Comparison of ENCODE assay signal across 8 cellular contexts in the genomic region with DNA sequence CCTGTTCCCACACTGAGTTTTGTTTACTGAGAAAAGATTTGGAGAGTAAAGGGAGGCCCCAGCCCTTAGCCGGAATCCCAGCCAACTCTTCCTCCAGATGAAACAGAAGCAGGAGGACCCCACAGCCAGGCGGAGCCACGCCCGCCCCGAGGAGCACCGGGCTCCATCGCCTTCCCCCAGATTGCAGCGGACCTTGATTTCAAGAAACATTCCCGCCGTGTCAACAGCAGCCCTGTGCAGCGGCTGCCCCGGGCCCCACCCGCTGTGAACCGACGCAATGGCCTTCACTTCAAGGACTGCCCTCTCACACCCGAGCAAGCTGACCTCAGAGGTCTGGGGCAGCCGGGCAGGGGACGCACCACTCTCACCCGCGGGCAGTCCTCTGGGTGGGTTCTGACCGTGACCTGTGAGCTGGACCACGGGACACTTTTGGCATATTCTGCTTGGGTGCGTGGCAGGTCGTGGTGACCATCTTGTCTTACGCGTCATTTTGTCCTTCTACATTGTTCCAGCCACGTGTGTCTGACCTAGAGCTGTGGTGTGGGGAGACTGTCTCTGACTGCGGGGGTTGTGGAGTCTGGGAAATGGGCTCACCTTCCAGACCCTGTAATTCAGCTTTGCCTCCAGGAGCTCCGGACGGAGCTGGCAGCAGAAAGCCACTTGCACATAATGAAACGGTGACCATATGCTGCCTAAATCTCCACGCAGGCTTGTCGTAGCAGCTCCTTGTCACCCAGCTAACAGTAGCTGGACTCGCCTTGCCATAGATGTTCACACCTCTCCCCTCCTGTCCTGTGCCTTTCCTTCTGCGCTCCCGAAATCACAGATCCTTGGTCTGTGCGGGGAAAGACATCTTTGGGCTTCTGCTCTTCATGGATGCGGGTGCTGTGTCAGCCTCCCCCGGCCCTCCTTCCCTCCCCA. TPM values are rescaled to one million over a fixed set of nuclear protein-coding genes. Genes with fewer than 3 reads are reported as not detected.
A peak's percentile ranks its signal among the peaks of the same experiment; 100 is the strongest.
DNase-seq lines count a peak whose midpoint lies in the region; ATAC-seq and TF ChIP-seq lines count a peak whose summit lies in the region.

No MANE protein-coding gene starts in this region.

- H3K4me3 ChIP-seq in adrenal gland (peak overlapping the region in 2 of 4 donors; percentile 27 to 51), kidney epithelial cell (ENCODE audit: low read depth, low read length) (peak overlapping the region; percentile 35), testis (peak overlapping the region; percentile 41 to 44), Karpas-422 (ENCODE audit: low read length) (no peak overlapping the region)

- 47 to 55% (median 51%) methylated on average over 31 to 39 of the region's 39 CpGs for WGBS in adrenal gland, 4 donors
- WGBS in testis, 2 donors = 28 to 31% methylated on average over 23 to 39 of the region's 39 CpGs

- H3K36me3 Mint-ChIP-seq in T-helper 2 cell treated with Interferon-gamma antibody and Interleukin-4, amounts not matched to agents 5 μg/mL and 100 μg/mL, for 36 hours (ENCODE audit: low read depth) = peaks cover 2% of the 10 kb centered on the region

- no peaks in the 10 kb centered on the region for H4K20me1 ChIP-seq in Karpas-422 (ENCODE audit: insufficient read depth, low read depth, low read length)

- no peak for DNase-seq in T-helper 2 cell treated with Interferon-gamma antibody and Interleukin-4, amounts not matched to agents 5 μg/mL and 100 μg/mL, for 36 hours (ENCODE audit: low spot score)
- DNase-seq in T-helper 2 cell (no peak), adrenal gland (peak in 6 of 7 donors; percentile 42 to 63 (median 48)), kidney epithelial cell (ENCODE audit: low read depth) (no peak), testis (peak; percentile 45), Karpas-422 (no peak)

- no peaks in the 10 kb centered on the region for H3K27me3 Mint-ChIP-seq in T-helper 2 cell treated with Interferon-gamma antibody and Interleukin-4, amounts not matched to agents 5 μg/mL and 100 μg/mL, for 36 hours (ENCODE audit: low read depth)

- peaks cover 0 to 10% of the 10 kb centered on the region in 2 donors for H3K4me1 ChIP-seq in adrenal gland (replicated peaks in 1 of 2)
- H3K4me1 ChIP-seq in testis = peaks cover 11% of the 10 kb centered on the region
- peaks cover 51% of the 10 kb centered on the region for H3K4me1 ChIP-seq in Karpas-422 (ENCODE audit: low read length)

- H3K4me2 ChIP-seq in Karpas-422 (ENCODE audit: low read depth, low read length, poor library complexity, severe bottlenecking) = no peak overlapping the region

- no peak for ATAC-seq in HG02885 (IDR thresholded peaks at IDR 0.05; ENCODE audit: poor library complexity, unreplicated experiment)
- no peak for ATAC-seq in activated CD4-positive, CD25-positive, alpha-beta regulatory T cell treated with anti-CD3 and anti-CD28 coated beads, Interleukin-2, amount 50 U/mL, for 24 hours

- peak overlapping the region; percentile 73 for H3K27ac Mint-ChIP-seq in T-helper 2 cell treated with Interferon-gamma antibody and Interleukin-4, amounts not matched to agents 5 μg/mL and 100 μg/mL, for 36 hours

- H3K27ac ChIP-seq in adrenal gland (peak overlapping the region in 3 of 5 donors; percentile 35 to 71 (median 57)), testis (peak overlapping the region; percentile 36 to 72), Karpas-422 (ENCODE audit: low read length) (no peak overlapping the region)

- TF ChIP-seq CTCF in adrenal gland (IDR thresholded peaks at IDR 0.05) (no peak), kidney epithelial cell (IDR thresholded peaks at IDR 0.05; ENCODE audit: insufficient read depth, low read length, poor library complexity, severe bottlenecking) (no peak), testis (IDR thresholded peaks at IDR 0.05) (no peak)

- no peaks in the 10 kb centered on the region for H3K79me2 ChIP-seq in Karpas-422 (ENCODE audit: low read length)

- H3K27me3 ChIP-seq in adrenal gland (no peaks in the 10 kb centered on the region), kidney epithelial cell (ENCODE audit: control insufficient read depth, insufficient read depth, low read length) (peaks cover 6% of the 10 kb centered on the region), testis (no peaks in the 10 kb centered on the region), Karpas-422 (ENCODE audit: low read length) (no peaks in the 10 kb centered on the region)

- H3K9me3 ChIP-seq in adrenal gland (replicated peaks in 1 of 3) (no peaks in the 10 kb centered on the region), testis (no peaks in the 10 kb centered on the region), Karpas-422 (ENCODE audit: low read length) (no peaks in the 10 kb centered on the region)

- H3K4me1 Mint-ChIP-seq in T-helper 2 cell treated with Interferon-gamma antibody and Interleukin-4, amounts not matched to agents 5 μg/mL and 100 μg/mL, for 36 hours (ENCODE audit: low read depth) = peaks cover 35% of the 10 kb centered on the region

- H3K9me3 Mint-ChIP-seq in T-helper 2 cell treated with Interferon-gamma antibody and Interleukin-4, amounts not matched to agents 5 μg/mL and 100 μg/mL, for 36 hours = no peaks in the 10 kb centered on the region

- no peaks in the 10 kb centered on the region for H3K9me2 ChIP-seq in Karpas-422 (replicated peaks; ENCODE audit: insufficient read depth, low read length)

- H2AFZ ChIP-seq in Karpas-422 (ENCODE audit: low read length) = no peak overlapping the region

- H3K36me3 ChIP-seq in adrenal gland (replicated peaks in 1 of 2) (no peaks in the 10 kb centered on the region), kidney epithelial cell (ENCODE audit: control insufficient read depth, insufficient read depth, low read length) (no peaks in the 10 kb centered on the region), testis (ENCODE audit: low read depth, missing control alignments) (no peaks in the 10 kb centered on the region), Karpas-422 (ENCODE audit: insufficient read depth, low read length) (no peaks in the 10 kb centered on the region)

- TF ChIP-seq POLR2A in adrenal gland (IDR thresholded peaks at IDR 0.05) = no peak
- no peak for TF ChIP-seq POLR2A in testis (IDR thresholded peaks at IDR 0.05)

- H3K9ac ChIP-seq in Karpas-422 (ENCODE audit: low read length) = no peak overlapping the region

- H3K4me3 Mint-ChIP-seq in T-helper 2 cell treated with Interferon-gamma antibody and Interleukin-4, amounts not matched to agents 5 μg/mL and 100 μg/mL, for 36 hours = peak overlapping the region; percentile 78

- intact Hi-C loops in adrenal gland (cut with DNase I) = loop anchor here (5.0 to 10.0 kb wide), 2 partner anchors 199 to 202 kb away; no protein-coding TSS in a partner anchor
- intact Hi-C loops in testis (cut with DNase I; ENCODE audit: low total_unique reads) = no loop called here

RNA-seq across cellular contexts. Expression of a gene that starts 32.0 kb away (rescaled TPM):
- 1 to 10 TPM; 1.1 to 9.1 (median 6.8) TPM for total RNA-seq in adrenal gland
- polyA plus RNA-seq in adrenal gland = 1 to 10 TPM; 2.4 to 8.7 (median 8.5) TPM
- 0.14 and 0.50 TPM in 2 replicates for total RNA-seq in kidney epithelial cell
- 100 to 1,000 TPM in 1 of 2 donors, 10 to 100 TPM in 1; 55.4 to 123 TPM for total RNA-seq in testis
- 46.1 TPM for polyA plus RNA-seq in testis (ENCODE audit: insufficient read depth, low read depth, low replicate concordance)
- not detected in 2 replicates for total RNA-seq in Karpas-422 (2014; rRNA removed; shearing (Covaris generic); ENCODE audit: low replicate concordance)

Comparison
In these comparisons a context has a peak if more than half of its experiments do, and no peak if none do; other contexts are left out.
1. DNase-seq: peak in adrenal gland (6 of 7) and testis (single experiment); none in T-helper 2 cell treated with Interferon-gamma antibody and Interleukin-4, amounts not matched to agents 5 μg/mL and 100 μg/mL, for 36 hours (single experiment), T-helper 2 cell (0 of 5), kidney epithelial cell (single experiment) and Karpas-422 (single experiment).
2. RNA of a gene that starts 32.0 kb away (total RNA-seq): 55.4 to 123 TPM in testis; 1.1 to 9.1 TPM in adrenal gland, 0.14 to 0.50 TPM in kidney epithelial cell and not detected in Karpas-422; every median in the first group is over 4 times any median in the second.